In the genomic region with DNA sequence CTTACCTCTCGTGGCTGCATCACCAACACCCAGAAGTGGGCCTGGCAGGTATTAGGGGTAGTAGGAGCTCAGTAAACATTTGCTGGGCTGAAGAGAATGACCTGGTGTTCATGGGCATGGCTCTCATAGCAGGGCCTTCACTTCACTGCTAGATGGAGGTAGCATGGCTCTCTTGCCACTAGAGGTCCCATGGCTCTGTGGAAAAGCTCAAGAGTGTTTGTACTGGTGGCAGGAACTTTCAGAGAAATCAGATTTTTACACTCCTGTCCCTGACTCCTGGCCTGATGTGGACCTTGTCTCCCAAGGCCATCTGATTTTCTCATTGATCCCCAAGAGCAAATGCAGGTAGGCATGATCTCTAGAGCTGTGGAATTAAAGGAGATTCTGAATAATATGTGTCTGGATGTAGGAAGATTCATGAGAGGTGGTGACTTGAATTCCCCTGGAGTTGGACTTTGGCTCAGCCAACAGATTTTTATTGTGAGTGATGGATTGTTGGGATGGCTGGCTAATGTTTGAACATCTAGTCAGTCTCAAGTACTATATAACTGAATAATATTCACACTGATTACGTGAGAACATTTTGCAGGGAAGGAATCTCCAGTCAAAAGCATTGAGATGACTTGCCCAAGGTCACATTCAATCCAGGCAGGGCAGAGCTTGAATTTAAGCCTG, we compare ENCODE assay signal across 8 cellular contexts. TPM values are rescaled to one million over a fixed set of nuclear protein-coding genes. Genes with fewer than 3 reads are reported as not detected.
DNase-seq lines count a peak whose midpoint lies in the region; ATAC-seq and TF ChIP-seq lines count a peak whose summit lies in the region.

No MANE protein-coding gene starts in this region.

- intact Hi-C loops in right lobe of liver (cut with DNase I): no loop called here

- peaks cover 21% of the 10 kb centered on the region for H3K4me1 Mint-ChIP-seq in activated naive CD4-positive, alpha-beta T cell treated with anti-CD3 and anti-CD28 coated beads, Interleukin-2, amount 10 ng/mL, durations not matched to agents 7 days and 5 days

- CTCF ChIA-PET in activated naive CD4-positive, alpha-beta T cell treated with anti-CD3 and anti-CD28 coated beads, Interleukin-2, amount 10 ng/mL, durations not matched to agents 7 days and 5 days (lab: Charles Lee): interaction anchor here (0.7 kb wide), 1 partner anchor 10 kb away, joined by 3 read pairs; no protein-coding TSS in a partner anchor

- TF ChIP-seq CTCF in right lobe of liver (IDR thresholded peaks at IDR 0.05): peak in 3 of 4 donors; percentile 36 to 51 (median 39)

- H3K27ac Mint-ChIP-seq in activated naive CD4-positive, alpha-beta T cell treated with anti-CD3 and anti-CD28 coated beads, Interleukin-2, amount 10 ng/mL, durations not matched to agents 7 days and 5 days: peak overlapping the region; percentile 61

- no peaks in the 10 kb centered on the region for H3K9me3 Mint-ChIP-seq in activated naive CD4-positive, alpha-beta T cell treated with anti-CD3 and anti-CD28 coated beads, Interleukin-2, amount 10 ng/mL, durations not matched to agents 7 days and 5 days

- peaks cover 0 to 28% (median 6%) of the 10 kb centered on the region in 4 donors for H3K36me3 ChIP-seq in right lobe of liver

- H3K36me3 Mint-ChIP-seq in activated naive CD4-positive, alpha-beta T cell treated with anti-CD3 and anti-CD28 coated beads, Interleukin-2, amount 10 ng/mL, durations not matched to agents 7 days and 5 days: peaks cover 36% of the 10 kb centered on the region

- H3K4me1 ChIP-seq in right lobe of liver: peaks cover 0 to 13% (median 0%) of the 10 kb centered on the region in 4 donors

- no peak overlapping the region for H3K4me3 ChIP-seq in right lobe of liver

- ATAC-seq in right lobe of liver: peak; percentile 58 to 77 (median 68)
- no peak for ATAC-seq in HG03108 (IDR thresholded peaks at IDR 0.05; ENCODE audit: unreplicated experiment)
- ATAC-seq in HG03025 (IDR thresholded peaks at IDR 0.05; ENCODE audit: low FRiP score, unreplicated experiment): no peak
- no peak for ATAC-seq in GM18873 (IDR thresholded peaks at IDR 0.05; ENCODE audit: low FRiP score, unreplicated experiment)

- DNase-seq in activated naive CD4-positive, alpha-beta T cell treated with anti-CD3 and anti-CD28 coated beads, Interleukin-2, amount 10 ng/mL, durations not matched to agents 7 days and 5 days: peak; percentile 35
- DNase-seq in activated naive CD4-positive, alpha-beta T cell (lab: John Stamatoyannopoulos, UW): no peak
- peak; percentile 31 for DNase-seq in NCI-H1694 (lab: John Stamatoyannopoulos, UW)
- DNase-seq in astrocyte of the hippocampus (ENCODE audit: low read depth, low spot score): peak; percentile 63
- DNase-seq in right lobe of liver: no peak

- no peaks in the 10 kb centered on the region for H3K27me3 Mint-ChIP-seq in activated naive CD4-positive, alpha-beta T cell treated with anti-CD3 and anti-CD28 coated beads, Interleukin-2, amount 10 ng/mL, durations not matched to agents 7 days and 5 days

- TF ChIP-seq POLR2A in right lobe of liver (IDR thresholded peaks at IDR 0.05): no peak

- H3K27me3 ChIP-seq in right lobe of liver: no peaks in the 10 kb centered on the region

- no peak overlapping the region for H3K27ac ChIP-seq in right lobe of liver

- H3K4me3 Mint-ChIP-seq in activated naive CD4-positive, alpha-beta T cell treated with anti-CD3 and anti-CD28 coated beads, Interleukin-2, amount 10 ng/mL, durations not matched to agents 7 days and 5 days: no peak overlapping the region

- no peaks in the 10 kb centered on the region for H3K9me3 ChIP-seq in right lobe of liver

- 71% methylated on average over 1 of the region's 2 CpGs for WGBS in right lobe of liver (ENCODE audit: insufficient coverage, low coverage, low lambda C conversion rate, missing lambda C conversion rate)

RNA-seq across cellular contexts. Expression of gene ZNF574, which starts 5.8 kb away (rescaled TPM):
- 1 to 10 TPM; 4.3 to 5.8 (median 4.7) TPM for total RNA-seq in right lobe of liver

RNA-seq across cellular contexts. Expression of gene GRIK5, which starts 11.7 kb away (rescaled TPM):
- total RNA-seq in right lobe of liver: under 1 TPM in 4 of 6 experiments, not detected in 2; 0.15 to 0.42 (median 0.17) TPM

RNA-seq across cellular contexts. Expression of gene POU2F2, which starts 50.5 kb away (rescaled TPM):
- 1 to 10 TPM in 3 of 6 experiments, under 1 TPM in 3; 0.18 to 3.0 (median 1.00) TPM for total RNA-seq in right lobe of liver

Comparison
In these comparisons a context has a peak if more than half of its experiments do, and no peak if none do; other contexts are left out.
1. DNase-seq: peak in activated naive CD4-positive, alpha-beta T cell treated with anti-CD3 and anti-CD28 coated beads, Interleukin-2, amount 10 ng/mL, durations not matched to agents 7 days and 5 days (single experiment), NCI-H1694 (single experiment) and astrocyte of the hippocampus (single experiment); none in activated naive CD4-positive, alpha-beta T cell (0 of 4) and right lobe of liver (0 of 3).
2. ATAC-seq: peak in right lobe of liver (4 of 4); none in HG03108 (single experiment), HG03025 (single experiment) and GM18873 (single experiment).